14 cellular contexts compared by ENCODE assay signal in genomic region chr6:74534485-74535211, GRCh38.
DNase-seq lines count a peak whose midpoint lies in the region; ATAC-seq, FAIRE-seq and TF ChIP-seq lines count a peak whose summit lies in the region.
"Had no signal": no experiment of that assay in that cellular context is flagged by ENCODE, and none has a peak within 500 bp of the region (broad histone marks: within the 10 kb centered on the region; RNA-seq: fewer than 3 reads in every experiment).

No MANE protein-coding gene starts in this region.

- peak overlapping the region; percentile 82 for H3K27ac Mint-ChIP-seq in endodermal cell
- H3K27ac Mint-ChIP-seq: CD14-positive monocyte, mesothelial cell of epicardium had no signal

- intact Hi-C loops in mucosa of descending colon (cut with DNase I, micrococcal nuclease), result no loop called here
- intact Hi-C loops in kidney (cut with DNase I), result no loop called here

- no peak overlapping the region for H3K4me3 Mint-ChIP-seq in endodermal cell
- H3K4me3 Mint-ChIP-seq: CD14-positive monocyte, mesothelial cell of epicardium had no signal

- H3K4me1 Mint-ChIP-seq in endodermal cell, result peaks cover 5% of the 10 kb centered on the region
- H3K4me1 Mint-ChIP-seq: CD14-positive monocyte, mesothelial cell of epicardium had no signal

- 67 to 78% methylated on average over 1 to 2 of the region's 2 CpGs for WGBS in endodermal cell (ENCODE audit: insufficient coverage in 1 of 2, insufficient read length in 1 of 2), 2 experiments

- H4K20me1 ChIP-seq in Karpas-422 (ENCODE audit: insufficient read depth, low read depth, low read length), result no peaks in the 10 kb centered on the region

- no peak for FAIRE-seq in kidney (lab: Jason Lieb, UNC)

- TF ChIP-seq CTCF in endodermal cell (conservative IDR thresholded peaks at IDR 0.05) (no peak), mucosa of descending colon (IDR thresholded peaks at IDR 0.05) (no peak), kidney (IDR thresholded peaks at IDR 0.05; ENCODE audit: borderline replicate concordance, extremely low read depth, insufficient read depth) (no peak)

- no peaks in the 10 kb centered on the region for H3K36me3 Mint-ChIP-seq in endodermal cell (ENCODE audit: low read depth)
- H3K36me3 Mint-ChIP-seq: CD14-positive monocyte, mesothelial cell of epicardium had no signal

- H3K9ac ChIP-seq in endodermal cell (ENCODE audit: extremely low read depth, low read length, poor library complexity, severe bottlenecking), result peak overlapping the region; percentile 11
- no peak overlapping the region for H3K9ac ChIP-seq in Karpas-422 (ENCODE audit: low read length)
- H3K9ac ChIP-seq in kidney (ENCODE audit: low read length in 2 of 2), result no peak overlapping the region

- peak; percentile 99 for ATAC-seq in mucosa of descending colon

- H3K4me3 ChIP-seq in endodermal cell (ENCODE audit: low read length), result peak overlapping the region; percentile 65
- H3K4me3 ChIP-seq in mucosa of descending colon, result no peak overlapping the region
- H3K4me3 ChIP-seq in Karpas-422 (ENCODE audit: low read length), result no peak overlapping the region
- no peak overlapping the region for H3K4me3 ChIP-seq in kidney (ENCODE audit: low read length in 2 of 2)
- H3K4me3 ChIP-seq: Peyer's patch had no signal

- H3K4me2 ChIP-seq in Karpas-422 (ENCODE audit: low read depth, low read length, poor library complexity, severe bottlenecking), result no peak overlapping the region

- no peaks in the 10 kb centered on the region for H3K27me3 ChIP-seq in endodermal cell (ENCODE audit: control insufficient read depth, insufficient read depth, low read length, poor library complexity, severe bottlenecking)
- no peaks in the 10 kb centered on the region for H3K27me3 ChIP-seq in Karpas-422 (ENCODE audit: low read length)
- H3K27me3 ChIP-seq: Peyer's patch had no signal

- no peak overlapping the region for H3K27ac ChIP-seq in endodermal cell (ENCODE audit: low read depth, low read length)
- H3K27ac ChIP-seq in Karpas-422 (ENCODE audit: low read length), result no peak overlapping the region
- no peak overlapping the region for H3K27ac ChIP-seq in kidney (ENCODE audit: low read depth in 2 of 2, low read length in 2 of 2)

- no peak overlapping the region for H2AFZ ChIP-seq in Karpas-422 (ENCODE audit: low read length)

- peaks cover 8% of the 10 kb centered on the region for H3K9me3 Mint-ChIP-seq in endodermal cell

- no peaks in the 10 kb centered on the region for H3K79me2 ChIP-seq in Karpas-422 (ENCODE audit: low read length)

- H3K9me2 ChIP-seq in Karpas-422 (replicated peaks; ENCODE audit: insufficient read depth, low read length), result no peaks in the 10 kb centered on the region

- H3K9me3 ChIP-seq in endodermal cell (ENCODE audit: control insufficient read depth, low read length), result peaks cover 5% of the 10 kb centered on the region
- no peaks in the 10 kb centered on the region for H3K9me3 ChIP-seq in mucosa of descending colon
- H3K9me3 ChIP-seq in Karpas-422 (ENCODE audit: low read length), result no peaks in the 10 kb centered on the region
- peaks cover 0 to 3% of the 10 kb centered on the region in 2 donors for H3K9me3 ChIP-seq in kidney (ENCODE audit: control insufficient read depth in 1 of 2, low read length in 2 of 2)
- H3K9me3 ChIP-seq: Peyer's patch had no signal

- no peaks in the 10 kb centered on the region for H3K36me3 ChIP-seq in endodermal cell (ENCODE audit: control insufficient read depth, insufficient read depth, low read length)
- H3K36me3 ChIP-seq in mucosa of descending colon (ENCODE audit: low read depth), result no peaks in the 10 kb centered on the region
- H3K36me3 ChIP-seq in Karpas-422 (ENCODE audit: insufficient read depth, low read length), result no peaks in the 10 kb centered on the region
- no peaks in the 10 kb centered on the region for H3K36me3 ChIP-seq in kidney (ENCODE audit: control insufficient read depth in 1 of 2, insufficient read depth in 2 of 2, low read length in 2 of 2)
- H3K36me3 ChIP-seq: Peyer's patch had no signal

- H3K27me3 Mint-ChIP-seq in endodermal cell (ENCODE audit: insufficient read depth), result peaks cover 3% of the 10 kb centered on the region

- H3K4me1 ChIP-seq in endodermal cell (ENCODE audit: control insufficient read depth, insufficient read depth, low read length), result no peaks in the 10 kb centered on the region
- H3K4me1 ChIP-seq in mucosa of descending colon (ENCODE audit: low read depth), result no peaks in the 10 kb centered on the region
- H3K4me1 ChIP-seq in Karpas-422 (ENCODE audit: low read length), result no peaks in the 10 kb centered on the region
- no peaks in the 10 kb centered on the region for H3K4me1 ChIP-seq in kidney (ENCODE audit: control insufficient read depth in 1 of 2, insufficient read depth in 1 of 2, low read depth in 1 of 2, low read length in 2 of 2)
- H3K4me1 ChIP-seq: Peyer's patch had no signal

- DNase-seq in AG08396 (ENCODE audit: low spot score) (peak; percentile 15), HuH-7.5 (ENCODE audit: low spot score) (peak; percentile 36), endodermal cell (no peak), mucosa of descending colon (peak in 1 of 3 donors; percentile 25), Karpas-422 (no peak), T-helper 2 cell (no peak), kidney (no peak)
- DNase-seq in stimulated activated CD4-positive, alpha-beta T cell treated with anti-CD3 and anti-CD28 coated beads, Interleukin-4, amount 100 ng/mL, for 4 hours, result no peak
- DNase-seq: activated T-cell treated with anti-CD3 and anti-CD28 coated beads, Interleukin-2, amount 50 U/mL, for 1 hour; central memory CD4-positive, alpha-beta T cell; NCI-H1417 treated with DMSO at 0.1 percent for 48 hours; Peyer's patch had no signal

Comparison
In these comparisons a context has a peak if more than half of its experiments do, and no peak if none do; other contexts are left out.
1. DNase-seq: peak in AG08396 (single experiment) and HuH-7.5 (single experiment); none in endodermal cell (single experiment), Karpas-422 (single experiment), stimulated activated CD4-positive, alpha-beta T cell treated with anti-CD3 and anti-CD28 coated beads, Interleukin-4, amount 100 ng/mL, for 4 hours (0 of 2), T-helper 2 cell (0 of 5) and kidney (single experiment).